18 cellular contexts compared by ENCODE assay signal in genomic region chrX:45847966-45848365, GRCh38.
DNase-seq lines count a peak whose midpoint lies in the region; ATAC-seq and TF ChIP-seq lines count a peak whose summit lies in the region.
"Had no signal": no experiment of that assay in that cellular context is flagged by ENCODE, and none has a peak within 500 bp of the region (broad histone marks: within the 10 kb centered on the region; RNA-seq: fewer than 3 reads in every experiment).

No MANE protein-coding gene starts in this region.

- TF ChIP-seq CTCF in PC-9 (conservative IDR thresholded peaks at IDR 0.05) (no peak), esophagus squamous epithelium (IDR thresholded peaks at IDR 0.05) (no peak), type B pancreatic cell (conservative IDR thresholded peaks at IDR 0.05) (no peak), GM10266 (IDR thresholded peaks at IDR 0.05; ENCODE audit: control insufficient read depth, insufficient read depth, low read depth, missing control alignments) (no peak), foreskin fibroblast (IDR thresholded peaks at IDR 0.05; ENCODE audit: low read depth, low read length) (no peak)

- H3K9me3 ChIP-seq in PC-9 (ENCODE audit: insufficient read depth, low read depth) (no peaks in the 10 kb centered on the region), esophagus squamous epithelium (no peaks in the 10 kb centered on the region)
- H3K9me3 ChIP-seq: right atrium auricular region had no signal

- TF ChIP-seq POLR2A in esophagus squamous epithelium (IDR thresholded peaks at IDR 0.05), result no peak

- no peaks in the 10 kb centered on the region for H3K27me3 ChIP-seq in PC-9 (ENCODE audit: insufficient read depth, low read depth)
- H3K27me3 ChIP-seq in esophagus squamous epithelium, result no peaks in the 10 kb centered on the region

- CTCF ChIA-PET in PC-9 (lab: Charles Lee), result no interaction called here

- no TSS peak for BruUV-seq in PC-9 (replicated peaks; lab: Mats Ljungman, UMichigan)

- intact Hi-C loops in PC-9 (cut with micrococcal nuclease; ENCODE audit: unreplicated experiment), result no loop called here
- intact Hi-C loops in esophagus squamous epithelium (cut with DNase I), result no loop called here

- H3K4me3 ChIP-seq in PC-9 (peak overlapping the region; percentile 49; the same call in 1 of the 2 replicates), esophagus squamous epithelium (peak overlapping the region in 2 of 4 donors; percentile 3 to 24), foreskin fibroblast (ENCODE audit: low read depth in 1 of 2, low read length in 2 of 2) (no peak overlapping the region)
- H3K4me3 ChIP-seq: right atrium auricular region, SK-N-MC had no signal

- H3K36me3 ChIP-seq in PC-9 (ENCODE audit: low read depth) (0 out of 2 replicates have a peak, but pooled peaks cover 10% of the 10 kb centered on the region), esophagus squamous epithelium (peaks cover 0 to 8% (median 0%) of the 10 kb centered on the region in 3 donors)
- H3K36me3 ChIP-seq: right atrium auricular region had no signal

- H3K4me3 Mint-ChIP-seq in stimulated activated naive CD8-positive, alpha-beta T cell treated with anti-CD3 and anti-CD28 coated beads, Interleukin-15, Interleukin-2, amounts not matched to agents 100 ng/mL and 50 ng/mL, for 24 hours, result peak overlapping the region; percentile 69
- no peak overlapping the region for H3K4me3 Mint-ChIP-seq in stimulated activated naive CD8-positive, alpha-beta T cell treated with anti-CD3 and anti-CD28 coated beads, Interleukin-15, amount 100 ng/mL, for 72 hours
- peak overlapping the region; percentile 67 for H3K4me3 Mint-ChIP-seq in type B pancreatic cell
- H3K4me3 Mint-ChIP-seq in stimulated activated memory B cell treated with anti-CD40 and anti-IgM and Interleukin-4, amounts not matched to agents 10 μg/mL and 1 μg/mL and 100 μg/mL, for 72 hours, result no peak overlapping the region
- H3K4me3 Mint-ChIP-seq: immature natural killer cell, memory B cell had no signal

- H3K36me3 Mint-ChIP-seq in stimulated activated naive CD8-positive, alpha-beta T cell treated with anti-CD3 and anti-CD28 coated beads, Interleukin-15, Interleukin-2, amounts not matched to agents 100 ng/mL and 50 ng/mL, for 24 hours (ENCODE audit: low read depth), result peaks cover 47% of the 10 kb centered on the region
- peaks cover 28% of the 10 kb centered on the region for H3K36me3 Mint-ChIP-seq in type B pancreatic cell
- H3K36me3 Mint-ChIP-seq in stimulated activated memory B cell treated with anti-CD40 and anti-IgM and Interleukin-4, amounts not matched to agents 10 μg/mL and 1 μg/mL and 100 μg/mL, for 72 hours, result no peaks in the 10 kb centered on the region
- H3K36me3 Mint-ChIP-seq: immature natural killer cell, memory B cell had no signal

- H3K4me1 Mint-ChIP-seq in stimulated activated naive CD8-positive, alpha-beta T cell treated with anti-CD3 and anti-CD28 coated beads, Interleukin-15, Interleukin-2, amounts not matched to agents 100 ng/mL and 50 ng/mL, for 24 hours (ENCODE audit: low read depth), result peaks cover 60% of the 10 kb centered on the region
- peaks cover 18% of the 10 kb centered on the region for H3K4me1 Mint-ChIP-seq in stimulated activated naive CD8-positive, alpha-beta T cell treated with anti-CD3 and anti-CD28 coated beads, Interleukin-15, amount 100 ng/mL, for 72 hours
- H3K4me1 Mint-ChIP-seq in type B pancreatic cell (ENCODE audit: unreplicated experiment), result peaks cover 15% of the 10 kb centered on the region
- H3K4me1 Mint-ChIP-seq in stimulated activated memory B cell treated with anti-CD40 and anti-IgM and Interleukin-4, amounts not matched to agents 10 μg/mL and 1 μg/mL and 100 μg/mL, for 72 hours, result peaks cover 15% of the 10 kb centered on the region

- POLR2A ChIA-PET in PC-9 (lab: Charles Lee; ENCODE audit: unreplicated experiment), result interaction anchor here (0.6 kb wide), 1 partner anchor 61 kb away, joined by 33 read pairs; no protein-coding TSS in a partner anchor

- H4K20me1 ChIP-seq in PC-9 (ENCODE audit: insufficient read depth), result no peaks in the 10 kb centered on the region

- ATAC-seq in stimulated activated naive CD8-positive, alpha-beta T cell treated with anti-CD3 and anti-CD28 coated beads, Interleukin-15, amount 100 ng/mL, for 72 hours, result no peak
- no peak for ATAC-seq in stimulated activated memory B cell treated with anti-CD40 and anti-IgM and Interleukin-4, amounts not matched to agents 10 μg/mL and 1 μg/mL and 100 μg/mL, for 72 hours

- WGBS in esophagus squamous epithelium, 2 donors, result 49 to 64% methylated on average over 5 of the region's 5 CpGs

- H3K9me3 Mint-ChIP-seq in stimulated activated naive CD8-positive, alpha-beta T cell treated with anti-CD3 and anti-CD28 coated beads, Interleukin-15, Interleukin-2, amounts not matched to agents 100 ng/mL and 50 ng/mL, for 24 hours, result no peaks in the 10 kb centered on the region
- no peaks in the 10 kb centered on the region for H3K9me3 Mint-ChIP-seq in stimulated activated naive CD8-positive, alpha-beta T cell treated with anti-CD3 and anti-CD28 coated beads, Interleukin-15, amount 100 ng/mL, for 72 hours
- H3K9me3 Mint-ChIP-seq in type B pancreatic cell, result no peaks in the 10 kb centered on the region
- H3K9me3 Mint-ChIP-seq in stimulated activated memory B cell treated with anti-CD40 and anti-IgM and Interleukin-4, amounts not matched to agents 10 μg/mL and 1 μg/mL and 100 μg/mL, for 72 hours, result no peaks in the 10 kb centered on the region
- H3K9me3 Mint-ChIP-seq: immature natural killer cell, memory B cell had no signal

- peaks cover 74% of the 10 kb centered on the region for H3K79me2 ChIP-seq in PC-9 (ENCODE audit: low read depth)

- peak overlapping the region; percentile 72 for H3K4me2 ChIP-seq in PC-9

- H3K27ac Mint-ChIP-seq in stimulated activated naive CD8-positive, alpha-beta T cell treated with anti-CD3 and anti-CD28 coated beads, Interleukin-15, Interleukin-2, amounts not matched to agents 100 ng/mL and 50 ng/mL, for 24 hours, result no peak overlapping the region
- H3K27ac Mint-ChIP-seq in stimulated activated naive CD8-positive, alpha-beta T cell treated with anti-CD3 and anti-CD28 coated beads, Interleukin-15, amount 100 ng/mL, for 72 hours, result no peak overlapping the region
- H3K27ac Mint-ChIP-seq in type B pancreatic cell, result no peak overlapping the region
- no peak overlapping the region for H3K27ac Mint-ChIP-seq in stimulated activated memory B cell treated with anti-CD40 and anti-IgM and Interleukin-4, amounts not matched to agents 10 μg/mL and 1 μg/mL and 100 μg/mL, for 72 hours
- H3K27ac Mint-ChIP-seq: immature natural killer cell, memory B cell had no signal

- no peak overlapping the region for H2AFZ ChIP-seq in PC-9

- peaks cover 4% of the 10 kb centered on the region for H3F3A ChIP-seq in PC-9 (ENCODE audit: insufficient read depth, low read depth)

- no peaks in the 10 kb centered on the region for H3K27me3 Mint-ChIP-seq in stimulated activated naive CD8-positive, alpha-beta T cell treated with anti-CD3 and anti-CD28 coated beads, Interleukin-15, Interleukin-2, amounts not matched to agents 100 ng/mL and 50 ng/mL, for 24 hours
- H3K27me3 Mint-ChIP-seq in stimulated activated naive CD8-positive, alpha-beta T cell treated with anti-CD3 and anti-CD28 coated beads, Interleukin-15, amount 100 ng/mL, for 72 hours, result no peaks in the 10 kb centered on the region
- peaks cover 6% of the 10 kb centered on the region for H3K27me3 Mint-ChIP-seq in type B pancreatic cell
- peaks cover 14% of the 10 kb centered on the region for H3K27me3 Mint-ChIP-seq in stimulated activated memory B cell treated with anti-CD40 and anti-IgM and Interleukin-4, amounts not matched to agents 10 μg/mL and 1 μg/mL and 100 μg/mL, for 72 hours

- no peaks in the 10 kb centered on the region for H3K9me2 ChIP-seq in PC-9 (ENCODE audit: insufficient read depth)

- no peak for DNase-seq in stimulated activated naive CD8-positive, alpha-beta T cell treated with anti-CD3 and anti-CD28 coated beads, Interleukin-15, amount 100 ng/mL, for 72 hours
- DNase-seq in PC-9, result no peak
- DNase-seq in esophagus squamous epithelium (lab: John Stamatoyannopoulos, UW), result no peak
- no peak for DNase-seq in type B pancreatic cell (ENCODE audit: extremely low spot score, unreplicated experiment)
- DNase-seq in GM10266 (ENCODE audit: extremely low spot score), result no peak
- DNase-seq in foreskin fibroblast, result no peak
- DNase-seq: DMS53; immature natural killer cell; MM.1S; NCI-H2029; NCI-H510A treated with DMSO at 0.1 percent for 48 hours; OCI-M1; stimulated activated CD4-positive, alpha-beta T cell treated with anti-CD3 and anti-CD28 coated beads, Interleukin-2, amount 100 ng/mL, for 24 hours had no signal

- H3K4me1 ChIP-seq in PC-9 (replicated peaks; ENCODE audit: insufficient read depth) (peaks cover 22% of the 10 kb centered on the region; the same call in 1 of the 2 replicates), esophagus squamous epithelium (peaks cover 0 to 36% (median 0%) of the 10 kb centered on the region in 3 donors)

- H3K27ac ChIP-seq in PC-9 (peak overlapping the region; percentile 92), esophagus squamous epithelium (peak overlapping the region in 3 of 4 donors; percentile 17 to 59 (median 24))
- H3K27ac ChIP-seq: right atrium auricular region, SK-N-MC had no signal

Comparison
In these comparisons a context has a peak if more than half of its experiments do, and no peak if none do; other contexts are left out.
1. H3K4me3 Mint-ChIP-seq: peak in stimulated activated naive CD8-positive, alpha-beta T cell treated with anti-CD3 and anti-CD28 coated beads, Interleukin-15, Interleukin-2, amounts not matched to agents 100 ng/mL and 50 ng/mL, for 24 hours (single experiment) and type B pancreatic cell (single experiment); none in stimulated activated naive CD8-positive, alpha-beta T cell treated with anti-CD3 and anti-CD28 coated beads, Interleukin-15, amount 100 ng/mL, for 72 hours (0 of 2) and stimulated activated memory B cell treated with anti-CD40 and anti-IgM and Interleukin-4, amounts not matched to agents 10 μg/mL and 1 μg/mL and 100 μg/mL, for 72 hours (single experiment).